16 cellular contexts compared by ENCODE assay signal in the genomic region with DNA sequence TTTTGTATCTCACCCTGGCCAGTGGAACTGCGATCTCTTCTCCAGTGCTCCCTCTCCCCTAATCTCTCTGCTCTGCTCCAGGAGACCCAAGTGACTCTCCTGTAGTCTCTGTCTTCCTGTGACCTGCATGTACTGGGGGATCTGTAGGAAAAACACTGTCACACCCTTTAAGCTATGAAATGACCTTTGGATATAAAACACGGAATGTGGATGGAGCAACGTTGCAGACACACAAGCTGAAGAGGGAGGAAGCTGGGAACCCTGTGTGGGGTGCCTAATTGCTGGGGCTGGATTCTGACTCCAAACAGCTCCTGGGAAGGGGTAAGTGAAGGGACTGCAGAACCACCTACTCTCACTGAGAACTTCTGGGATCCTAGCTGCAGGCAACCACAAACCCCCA.
"Had no signal": no experiment of that assay in that cellular context is flagged by ENCODE, and none has a peak within 500 bp of the region (broad histone marks: within the 10 kb centered on the region; RNA-seq: fewer than 3 reads in every experiment).

No MANE protein-coding gene starts in this region.

- H3K4me3 ChIP-seq: K562 had no signal

- DNase-seq: Kasumi-1, MM.1S, NCI-H1105, NCI-H1417, NCI-H1436 treated with DMSO at 0.1 percent for 48 hours, NCI-H1694, NCI-H187 treated with DMSO at 0.1 percent for 48 hours, NCI-H510A, NCI-H524 treated with DMSO at 0.1 percent for 48 hours, NCI-H774, SHP77, SW 1271 had no signal

- H3K4me2 ChIP-seq: KMS-11, SK-N-SH had no signal

- H3K27ac ChIP-seq: HL-60, KMS-11 had no signal

- H3K9me2 ChIP-seq: SK-N-SH had no signal

- ATAC-seq: K562 had no signal

- H3K9me3 ChIP-seq: SK-N-SH had no signal
